Comparison of ENCODE assay signal across 24 cellular contexts in the genomic region with DNA sequence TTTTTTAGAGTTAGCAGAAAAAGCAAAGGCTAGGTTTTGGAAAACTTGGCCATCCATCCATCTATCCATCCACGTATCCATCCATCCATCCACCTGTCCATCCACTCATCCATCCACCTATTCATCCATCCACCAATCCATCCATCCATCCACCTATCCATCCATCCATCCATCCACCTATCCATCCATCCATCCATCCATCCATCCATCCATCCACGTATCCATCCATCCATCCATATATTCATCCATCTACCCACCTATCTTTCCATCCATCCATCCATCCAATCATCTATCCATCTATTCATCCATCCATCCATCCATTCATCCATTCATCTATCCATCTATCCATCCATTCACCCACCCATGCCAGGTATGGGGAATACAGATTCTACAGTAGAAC.
A peak's percentile ranks its signal among the peaks of the same experiment; 100 is the strongest.
DNase-seq lines count a peak whose midpoint lies in the region; ATAC-seq, FAIRE-seq and TF ChIP-seq lines count a peak whose summit lies in the region.
"Had no signal": no experiment of that assay in that cellular context is flagged by ENCODE, and none has a peak within 500 bp of the region (broad histone marks: within the 10 kb centered on the region; RNA-seq: fewer than 3 reads in every experiment).

No MANE protein-coding gene starts in this region.

- H3K4me3 ChIP-seq in HEK293 (ENCODE audit: low read depth, low read length): no peak overlapping the region
- H3K4me3 ChIP-seq: BLaER1, GM12878 had no signal

- peak; percentile 13 for FAIRE-seq in urothelium cell line (lab: Jason Lieb, UNC)
- FAIRE-seq: A204.1, D721Med, GM12878, GM12892, GM18507 had no signal

- H3K9me3 ChIP-seq in HEK293 (ENCODE audit: control insufficient read depth, insufficient read depth, low read depth, low read length): no peaks in the 10 kb centered on the region
- H3K9me3 ChIP-seq: BE2C, BLaER1, Caco-2 had no signal

- TF ChIP-seq CTCF in HEK293 (tag by site-specific recombination; IDR thresholded peaks at IDR 0.05): no peak

- no peaks in the 10 kb centered on the region for H3K36me3 Mint-ChIP-seq in stimulated activated naive CD8-positive, alpha-beta T cell treated with anti-CD3 and anti-CD28 coated beads, Interleukin-15, Interleukin-2, amounts not matched to agents 100 ng/mL and 50 ng/mL, for 24 hours (ENCODE audit: low read depth)
- H3K36me3 Mint-ChIP-seq: CD14-positive monocyte; CD8-positive, alpha-beta T cell had no signal

- peaks cover 26% of the 10 kb centered on the region for H3K4me1 Mint-ChIP-seq in stimulated activated naive CD8-positive, alpha-beta T cell treated with anti-CD3 and anti-CD28 coated beads, Interleukin-15, Interleukin-2, amounts not matched to agents 100 ng/mL and 50 ng/mL, for 24 hours (ENCODE audit: low read depth)
- H3K4me1 Mint-ChIP-seq in stimulated activated naive CD8-positive, alpha-beta T cell treated with anti-CD3 and anti-CD28 coated beads, Interleukin-15, amount 100 ng/mL, for 72 hours: peaks cover 29% of the 10 kb centered on the region

- no peak overlapping the region for H3K27ac ChIP-seq in HEK293 (ENCODE audit: extremely low read depth, low read depth, low read length)
- H3K27ac ChIP-seq: BLaER1 had no signal

- no peak for ATAC-seq in stimulated activated naive CD8-positive, alpha-beta T cell treated with anti-CD3 and anti-CD28 coated beads, Interleukin-15, amount 100 ng/mL, for 72 hours
- ATAC-seq in HG03469 (IDR thresholded peaks at IDR 0.05; ENCODE audit: unreplicated experiment): no peak
- ATAC-seq: CD8-positive, alpha-beta T cell; GM12878 had no signal

- H3K36me3 ChIP-seq in HEK293 (ENCODE audit: control insufficient read depth in 2 of 2, insufficient read depth in 1 of 2, low read length in 2 of 2): no peaks in the 10 kb centered on the region
- H3K36me3 ChIP-seq: BE2C, BLaER1 had no signal

- H3K27me3 Mint-ChIP-seq in stimulated activated naive CD8-positive, alpha-beta T cell treated with anti-CD3 and anti-CD28 coated beads, Interleukin-15, Interleukin-2, amounts not matched to agents 100 ng/mL and 50 ng/mL, for 24 hours: peaks cover 4% of the 10 kb centered on the region
- H3K27me3 Mint-ChIP-seq in stimulated activated naive CD8-positive, alpha-beta T cell treated with anti-CD3 and anti-CD28 coated beads, Interleukin-15, amount 100 ng/mL, for 72 hours: no peaks in the 10 kb centered on the region

- H3K27ac Mint-ChIP-seq in stimulated activated naive CD8-positive, alpha-beta T cell treated with anti-CD3 and anti-CD28 coated beads, Interleukin-15, Interleukin-2, amounts not matched to agents 100 ng/mL and 50 ng/mL, for 24 hours: peak overlapping the region; percentile 10
- H3K27ac Mint-ChIP-seq in stimulated activated naive CD8-positive, alpha-beta T cell treated with anti-CD3 and anti-CD28 coated beads, Interleukin-15, amount 100 ng/mL, for 72 hours: peak overlapping the region in 1 of 2 donors; percentile 23
- H3K27ac Mint-ChIP-seq: CD14-positive monocyte; CD4-positive, alpha-beta T cell; CD8-positive, alpha-beta T cell had no signal

- no peak for DNase-seq in stimulated activated naive CD8-positive, alpha-beta T cell treated with anti-CD3 and anti-CD28 coated beads, Interleukin-15, amount 100 ng/mL, for 72 hours
- DNase-seq in urothelium cell line (ENCODE audit: low spot score) (no peak), DMS79 (lab: John Stamatoyannopoulos, UW) (no peak)
- DNase-seq: 8988T; ACHN; BE2C; C1 segment of cervical spinal cord; Caco-2; Calu3; CD4-positive, alpha-beta T cell; CD8-positive, alpha-beta T cell; DND-41; EL; GDM1 had no signal

- CTCF ChIA-PET in HEK293 (lab: Yijun Ruan, JAX): interaction anchor here (0.5 to 3.1 kb wide), 5 partner anchors 9 to 1015 kb away, joined by 3 to 14 read pairs (median 5); a partner anchor contains a TSS

- H3K9me3 Mint-ChIP-seq in stimulated activated naive CD8-positive, alpha-beta T cell treated with anti-CD3 and anti-CD28 coated beads, Interleukin-15, Interleukin-2, amounts not matched to agents 100 ng/mL and 50 ng/mL, for 24 hours: no peaks in the 10 kb centered on the region
- H3K9me3 Mint-ChIP-seq in stimulated activated naive CD8-positive, alpha-beta T cell treated with anti-CD3 and anti-CD28 coated beads, Interleukin-15, amount 100 ng/mL, for 72 hours: no peaks in the 10 kb centered on the region
- H3K9me3 Mint-ChIP-seq: CD4-positive, alpha-beta T cell; CD8-positive, alpha-beta T cell had no signal

- POLR2A ChIA-PET in HEK293 (lab: Yijun Ruan, JAX): no interaction called here

- H3K4me3 Mint-ChIP-seq in stimulated activated naive CD8-positive, alpha-beta T cell treated with anti-CD3 and anti-CD28 coated beads, Interleukin-15, Interleukin-2, amounts not matched to agents 100 ng/mL and 50 ng/mL, for 24 hours: no peak overlapping the region
- H3K4me3 Mint-ChIP-seq in stimulated activated naive CD8-positive, alpha-beta T cell treated with anti-CD3 and anti-CD28 coated beads, Interleukin-15, amount 100 ng/mL, for 72 hours: no peak overlapping the region
- H3K4me3 Mint-ChIP-seq: CD14-positive monocyte; CD4-positive, alpha-beta T cell; CD8-positive, alpha-beta T cell had no signal

- H3K4me1 ChIP-seq in HEK293 (ENCODE audit: control insufficient read depth, insufficient read depth, low read length): peaks cover 6% of the 10 kb centered on the region; the same call in 1 of the 2 replicates
- H3K4me1 ChIP-seq: BE2C had no signal

TF ChIP-seq in HEK293, 187 proteins besides CTCF, POLR2A, EP300 and RAD21:
- TF ChIP-seq KLF7 (tag by site-specific recombination; IDR thresholded peaks at IDR 0.05; ENCODE audit: borderline replicate concordance): no peak
- 0 out of 2 replicates have a peak, but pooled peaks have one; percentile 34 for TF ChIP-seq ZNF266 (tag by site-specific recombination; IDR thresholded peaks at IDR 0.05; ENCODE audit: low read depth)
- 0 out of 2 replicates have a peak, but pooled peaks have one; percentile 53 for TF ChIP-seq ZNF785 (tag by site-specific recombination; IDR thresholded peaks at IDR 0.05)
- peak; percentile 98 for TF ChIP-seq ZBTB17 (tag by site-specific recombination; IDR thresholded peaks at IDR 0.05)
- TF ChIP-seq ZNF366 (tag by site-specific recombination; conservative IDR thresholded peaks at IDR 0.05): peak; percentile 100
- no peak for TF ChIP-seq ZNF514 (tag by site-specific recombination; IDR thresholded peaks at IDR 0.05)
